In the genomic region with DNA sequence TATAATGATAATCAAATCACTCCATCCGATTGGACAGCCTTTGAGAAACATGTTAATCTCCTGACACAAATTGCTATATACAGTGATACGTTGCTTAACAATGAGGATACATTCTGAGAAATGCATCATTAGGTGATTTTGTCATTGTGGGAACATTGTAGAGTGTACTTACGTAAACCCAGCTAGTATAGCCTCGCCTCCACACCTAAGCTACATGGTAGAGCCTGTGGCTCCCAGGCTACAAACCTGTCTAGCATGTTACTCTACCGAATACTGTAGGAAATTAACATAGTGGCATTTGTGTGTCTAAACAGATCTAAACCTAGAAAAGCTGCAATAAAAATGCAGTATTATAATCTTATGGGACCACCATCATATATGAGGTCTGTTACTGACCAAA, we compare ENCODE assay signal across 22 cellular contexts.
"Had no signal": no experiment of that assay in that cellular context is flagged by ENCODE, and none has a peak within 500 bp of the region (broad histone marks: within the 10 kb centered on the region; RNA-seq: fewer than 3 reads in every experiment).

No MANE protein-coding gene starts in this region.

- H3K36me3 Mint-ChIP-seq: IgD-negative memory B cell had no signal

- H3K4me3 Mint-ChIP-seq: IgD-negative memory B cell had no signal

- H3K4me3 ChIP-seq: K562 had no signal

- H3K27ac Mint-ChIP-seq: IgD-negative memory B cell had no signal

- H3K27ac ChIP-seq: HL-60, KMS-11, RWPE1 had no signal

- H3K9me3 Mint-ChIP-seq: IgD-negative memory B cell had no signal

- DNase-seq: Kasumi-1; MM.1S; NCI-H1092 treated with DMSO at 0.1 percent for 48 hours; NCI-H1436; NCI-H1694; NCI-H187 treated with DMSO at 0.1 percent for 48 hours; NCI-H2029 treated with DMSO at 0.1 percent for 48 hours; NCI-H2171; NCI-H226; NCI-H446; NCI-H510A; NCI-H524 treated with DMSO at 0.1 percent for 48 hours; NCI-H69; NCI-H774; NK-92 treated with Interleukin-12 subunit alpha and Interleukin-12 subunit beta, amount 100 ng/mL, for 24 hours; PC-3; SHP77 had no signal
